Comparison of ENCODE assay signal across 22 cellular contexts in genomic region chr2:25388491-25388890, GRCh38. TPM values are rescaled to one million over a fixed set of nuclear protein-coding genes. Genes with fewer than 3 reads are reported as not detected.
A peak's percentile ranks its signal among the peaks of the same experiment; 100 is the strongest.
DNase-seq lines count a peak whose midpoint lies in the region; ATAC-seq, FAIRE-seq and TF ChIP-seq lines count a peak whose summit lies in the region.
"Had no signal": no experiment of that assay in that cellular context is flagged by ENCODE, and none has a peak within 500 bp of the region (broad histone marks: within the 10 kb centered on the region; RNA-seq: fewer than 3 reads in every experiment).

No MANE protein-coding gene starts in this region.

- CTCF ChIA-PET in SK-N-SH (lab: Yijun Ruan, JAX): interaction anchor here (0.6 to 7.1 kb wide), 4 partner anchors 11 to 311 kb away, joined by 3 to 72 read pairs (median 4); no protein-coding TSS in a partner anchor

- no peak for DNase-seq in GM19239 (ENCODE audit: insufficient read length, low spot score)
- DNase-seq in RPMI8226: peak; percentile 1
- no peak for DNase-seq in mesenchymal stem cell
- DNase-seq in NCI-H748 (lab: John Stamatoyannopoulos, UW; ENCODE audit: unreplicated experiment): no peak
- DNase-seq in SK-N-SH: no peak
- no peak for DNase-seq in pancreas
- DNase-seq: activated CD4-positive, alpha-beta T cell treated with anti-CD3 and anti-CD28 coated beads for 4 hours; Calu3; lower lobe of right lung; MG63; NCI-H1694; NCI-H226; nephron progenitor cell; SIG-M5; thyroid gland had no signal

- no peak overlapping the region for H3K23ac ChIP-seq in mesenchymal stem cell (ENCODE audit: low read length in 2 of 2)

- no peak overlapping the region for H3K18ac ChIP-seq in mesenchymal stem cell (ENCODE audit: low read depth in 1 of 2, low read length in 2 of 2)

- H4K8ac ChIP-seq in mesenchymal stem cell (ENCODE audit: low read length): peak overlapping the region; percentile 58

- H2BK12ac ChIP-seq in mesenchymal stem cell (ENCODE audit: low read length in 2 of 2): no peak overlapping the region

- H3F3A ChIP-seq in SK-N-SH (replicated peaks; ENCODE audit: insufficient read depth): no peaks in the 10 kb centered on the region

- no peak overlapping the region for H3K4ac ChIP-seq in mesenchymal stem cell (ENCODE audit: low read depth in 1 of 2, low read length in 2 of 2)

- H3K14ac ChIP-seq in mesenchymal stem cell (ENCODE audit: low read length in 2 of 2): no peak overlapping the region

- no peak overlapping the region for H2BK15ac ChIP-seq in mesenchymal stem cell (ENCODE audit: low read depth, poor library complexity, severe bottlenecking)

- H2AFZ ChIP-seq in mesenchymal stem cell (ENCODE audit: low read depth, low read length): no peak overlapping the region
- H2AFZ ChIP-seq in SK-N-SH (ENCODE audit: low read depth): no peak overlapping the region

- no peak for TF ChIP-seq EP300 in SK-N-SH (IDR thresholded peaks at IDR 0.05; ENCODE audit: borderline replicate concordance in 1 of 2, low read depth in 1 of 2, low read length in 1 of 2)

- H3K79me2 ChIP-seq in SK-N-SH (ENCODE audit: insufficient read depth): no peaks in the 10 kb centered on the region

- H3K27ac ChIP-seq in mesenchymal stem cell (ENCODE audit: low read length, poor library complexity, severe bottlenecking) (no peak overlapping the region), SK-N-SH (ENCODE audit: low read depth in 2 of 2, low read length in 1 of 2) (no peak overlapping the region), pancreas (no peak overlapping the region)
- H3K27ac ChIP-seq: cardiac muscle cell, dorsolateral prefrontal cortex, esophagus muscularis mucosa, lower lobe of right lung, thyroid gland had no signal

- H3K9me2 ChIP-seq in SK-N-SH: no peaks in the 10 kb centered on the region

- no peak for TF ChIP-seq RAD21 in SK-N-SH (IDR thresholded peaks at IDR 0.05; ENCODE audit: low read length)

- ATAC-seq in GM18505 (IDR thresholded peaks at IDR 0.05; ENCODE audit: unreplicated experiment): no peak
- no peak for ATAC-seq in HG03469 (IDR thresholded peaks at IDR 0.05; ENCODE audit: unreplicated experiment)
- no peak for ATAC-seq in pancreas

- intact Hi-C loops in pancreas (cut with DNase I): no loop called here

- H3K27me3 ChIP-seq in mesenchymal stem cell (ENCODE audit: control insufficient read depth in 1 of 2, insufficient read depth in 1 of 2, low read length in 2 of 2): no peaks in the 10 kb centered on the region
- H3K27me3 ChIP-seq in SK-N-SH (ENCODE audit: insufficient read depth): no peaks in the 10 kb centered on the region
- no peaks in the 10 kb centered on the region for H3K27me3 ChIP-seq in pancreas
- H3K27me3 ChIP-seq: cardiac muscle cell, dorsolateral prefrontal cortex, esophagus muscularis mucosa, MG63, thyroid gland had no signal

- no peak overlapping the region for H3K9ac ChIP-seq in mesenchymal stem cell (ENCODE audit: low read length)
- H3K9ac ChIP-seq in SK-N-SH: no peak overlapping the region

- H3K36me3 ChIP-seq in mesenchymal stem cell (ENCODE audit: control insufficient read depth in 1 of 2, insufficient read depth in 2 of 2, low read depth in 1 of 2, low read length in 2 of 2) (peaks cover 0 to 16% of the 10 kb centered on the region in 2 experiments), SK-N-SH (replicated peaks in 1 of 2; ENCODE audit: control insufficient read depth in 1 of 2, insufficient read depth in 2 of 2, low read length in 1 of 2) (no peaks in the 10 kb centered on the region), pancreas (no peaks in the 10 kb centered on the region)
- H3K36me3 ChIP-seq: cardiac muscle cell, MG63 had no signal

- H3K79me1 ChIP-seq in mesenchymal stem cell (replicated peaks; ENCODE audit: low read length, poor library complexity, severe bottlenecking): no peaks in the 10 kb centered on the region

- H3K9me3 ChIP-seq in mesenchymal stem cell (ENCODE audit: control insufficient read depth, low read length) (no peaks in the 10 kb centered on the region), SK-N-SH (no peaks in the 10 kb centered on the region), pancreas (no peaks in the 10 kb centered on the region)
- H3K9me3 ChIP-seq: esophagus muscularis mucosa, lower lobe of right lung, MG63, thyroid gland had no signal

- H3K4me3 ChIP-seq in mesenchymal stem cell (ENCODE audit: insufficient read depth in 1 of 2, low read depth in 1 of 2, low read length in 2 of 2) (no peak overlapping the region), SK-N-SH (ENCODE audit: low read depth in 2 of 2, low read length in 1 of 2) (no peak overlapping the region), pancreas (no peak overlapping the region)
- H3K4me3 ChIP-seq: cardiac muscle cell, dorsolateral prefrontal cortex, esophagus muscularis mucosa, lower lobe of right lung, MG63, thyroid gland had no signal

- H3K4me2 ChIP-seq in mesenchymal stem cell (ENCODE audit: low read length, poor library complexity, severe bottlenecking) (no peak overlapping the region), SK-N-SH (no peak overlapping the region)

- H2BK120ac ChIP-seq in mesenchymal stem cell (ENCODE audit: low read depth, low read length): no peak overlapping the region

- no peaks in the 10 kb centered on the region for H4K20me1 ChIP-seq in SK-N-SH (ENCODE audit: insufficient read depth)

- peak; percentile 50 for TF ChIP-seq POLR2A in GM18505 (IDR thresholded peaks at IDR 0.05; ENCODE audit: borderline replicate concordance, extremely low read depth, insufficient read depth, insufficient read length)

- no peak overlapping the region for H4K91ac ChIP-seq in mesenchymal stem cell (ENCODE audit: low read length)

- FAIRE-seq in GM19239 (lab: Jason Lieb, UNC) (peak; percentile 21), pancreas (lab: Jason Lieb, UNC) (no peak)
- FAIRE-seq: G401.6, GM12892 had no signal

- TF ChIP-seq CTCF in SK-N-SH (IDR thresholded peaks at IDR 0.05): no peak
- no peak for TF ChIP-seq CTCF in pancreas (IDR thresholded peaks at IDR 0.05)

- POLR2A ChIA-PET in SK-N-SH (lab: Yijun Ruan, JAX): interaction anchor here (1.7 kb wide), 1 partner anchor 26 kb away, joined by 3 read pairs; no protein-coding TSS in a partner anchor

- H3K4me1 ChIP-seq in mesenchymal stem cell (ENCODE audit: control insufficient read depth, insufficient read depth, low read depth, low read length) (no peaks in the 10 kb centered on the region), SK-N-SH (ENCODE audit: control insufficient read depth in 1 of 2, insufficient read depth in 2 of 2, low read depth in 1 of 2, low read length in 1 of 2) (no peaks in the 10 kb centered on the region), pancreas (no peaks in the 10 kb centered on the region)
- H3K4me1 ChIP-seq: esophagus muscularis mucosa, lower lobe of right lung, thyroid gland had no signal

- WGBS in mesenchymal stem cell: 83% methylated on average over 5 of the region's 6 CpGs
- WGBS in SK-N-SH (ENCODE audit: low lambda C conversion rate): 90% methylated on average over 6 of the region's 6 CpGs
- 90 to 92% methylated on average over 6 of the region's 6 CpGs for WGBS in pancreas, 2 donors

- H2AK5ac ChIP-seq in mesenchymal stem cell (ENCODE audit: low read length, severe bottlenecking): no peak overlapping the region

- H2BK5ac ChIP-seq in mesenchymal stem cell (ENCODE audit: low read depth, low read length, poor library complexity, severe bottlenecking): no peak overlapping the region

TF ChIP-seq in SK-N-SH, 30 proteins besides CTCF, POLR2A, EP300 and RAD21 (continues in another document):
- TF ChIP-seq ELF1 (IDR thresholded peaks at IDR 0.05) (no peak), REST (IDR thresholded peaks at IDR 0.05; ENCODE audit: low read depth, low read length) (no peak), FOXJ3 (CRISPR knock-in tag; IDR thresholded peaks at IDR 0.05) (no peak), NRF1 (IDR thresholded peaks at IDR 0.05; ENCODE audit: low read depth, low read length) (no peak), RXRA (IDR thresholded peaks at IDR 0.05; ENCODE audit: borderline replicate concordance, low read depth) (no peak)

RNA-seq across cellular contexts. Expression of gene DNMT3A, which starts 46.8 kb away (rescaled TPM):
- polyA plus RNA-seq in mesenchymal stem cell (2013, experiment 1 of 2): 10.8 TPM
- polyA plus RNA-seq in mesenchymal stem cell (2013, experiment 2 of 2): 10.1 TPM
- 5.5 and 5.6 TPM in 2 replicates for polyA plus RNA-seq in SK-N-SH (2012; rRNA removed)
- 2.3 and 2.6 TPM in 2 replicates for polyA plus RNA-seq in SK-N-SH (2012; cell fraction: cytosol; rRNA removed)
- 18.6 and 20.2 TPM in 2 replicates for polyA plus RNA-seq in SK-N-SH (2012; cell fraction: nucleus; rRNA removed)
- total RNA-seq in pancreas: 10 to 100 TPM; 13.7 to 30.9 (median 17.5) TPM
- 10 to 100 TPM; 10.3 to 19.1 TPM for polyA plus RNA-seq in pancreas
